Comparison of ENCODE assay signal across 3 cellular contexts in the genomic region with DNA sequence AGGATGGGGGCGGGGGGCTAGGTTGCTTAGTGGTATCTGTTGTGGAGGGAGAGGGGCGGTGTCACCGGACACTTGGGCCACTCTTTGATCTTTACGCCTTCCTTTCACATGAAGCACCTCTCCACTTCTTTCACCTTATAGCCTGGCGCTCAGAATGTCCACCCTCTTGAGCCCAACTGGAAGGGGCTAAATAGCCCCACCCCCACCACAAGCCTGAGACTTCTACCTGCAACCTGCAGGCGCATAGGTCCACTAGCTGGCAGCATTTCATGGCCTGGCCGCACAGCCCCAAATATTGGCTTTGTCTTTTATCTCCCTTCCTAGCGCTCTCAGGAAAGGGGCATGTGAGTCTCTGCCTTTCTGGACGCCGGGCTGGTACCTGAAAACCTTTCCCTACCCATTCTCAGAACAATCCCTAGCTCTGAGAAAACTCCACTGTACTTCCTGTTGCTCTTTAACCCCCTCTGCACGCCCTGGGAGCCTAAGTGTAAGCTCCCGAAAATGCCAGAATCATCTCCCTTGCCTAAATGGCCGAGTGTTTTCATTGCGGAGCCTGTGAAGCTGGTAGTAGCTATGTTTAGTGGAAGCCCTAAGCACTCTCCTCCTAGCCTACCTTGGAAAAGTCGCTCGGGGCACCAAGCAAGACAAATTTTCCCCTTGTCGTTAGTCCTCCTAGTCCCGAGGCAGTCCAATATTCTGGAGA.
TF ChIP-seq lines count a peak whose summit lies in the region.

No MANE protein-coding gene starts in this region.

TF ChIP-seq in liver, 16 proteins besides CTCF, POLR2A, EP300 and RAD21:
- TF ChIP-seq, protein P1, sequence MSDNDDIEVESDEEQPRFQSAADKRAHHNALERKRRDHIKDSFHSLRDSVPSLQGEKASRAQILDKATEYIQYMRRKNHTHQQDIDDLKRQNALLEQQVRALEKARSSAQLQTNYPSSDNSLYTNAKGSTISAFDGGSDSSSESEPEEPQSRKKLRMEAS (IDR thresholded peaks at IDR 0.05) = peak; percentile 5
- TF ChIP-seq YY1 (IDR thresholded peaks at IDR 0.05) (peak; percentile 52), FOXA1 (IDR thresholded peaks at IDR 0.05) (no peak)

TF ChIP-seq in HepG2, 621 proteins besides CTCF, POLR2A, EP300 and RAD21:
- TF ChIP-seq RXRB (CRISPR knock-in tag; IDR thresholded peaks at IDR 0.05; ENCODE audit: borderline replicate concordance) (no peak), ZBTB38 (CRISPR knock-in tag; IDR thresholded peaks at IDR 0.05) (no peak), ZNF30 (CRISPR knock-in tag; IDR thresholded peaks at IDR 0.05) (no peak), TGIF2 (CRISPR knock-in tag; IDR thresholded peaks at IDR 0.05) (no peak), KMT2B (CRISPR knock-in tag; IDR thresholded peaks at IDR 0.05) (no peak), ZNF282 (IDR thresholded peaks at IDR 0.05; ENCODE audit: partially characterized antibody) (no peak), ZNF34 (CRISPR knock-in tag; IDR thresholded peaks at IDR 0.05; ENCODE audit: borderline replicate concordance) (no peak), HNRNPUL1 (IDR thresholded peaks at IDR 0.05; ENCODE audit: low read depth, low read length) (no peak)
- TF ChIP-seq, protein P2, sequence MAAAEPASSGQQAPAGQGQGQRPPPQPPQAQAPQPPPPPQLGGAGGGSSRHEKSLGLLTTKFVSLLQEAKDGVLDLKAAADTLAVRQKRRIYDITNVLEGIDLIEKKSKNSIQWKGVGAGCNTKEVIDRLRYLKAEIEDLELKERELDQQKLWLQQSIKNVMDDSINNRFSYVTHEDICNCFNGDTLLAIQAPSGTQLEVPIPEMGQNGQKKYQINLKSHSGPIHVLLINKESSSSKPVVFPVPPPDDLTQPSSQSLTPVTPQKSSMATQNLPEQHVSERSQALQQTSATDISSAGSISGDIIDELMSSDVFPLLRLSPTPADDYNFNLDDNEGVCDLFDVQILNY (CRISPR knock-in tag; conservative IDR thresholded peaks at IDR 0.05) = no peak
- TF ChIP-seq, protein P3, sequence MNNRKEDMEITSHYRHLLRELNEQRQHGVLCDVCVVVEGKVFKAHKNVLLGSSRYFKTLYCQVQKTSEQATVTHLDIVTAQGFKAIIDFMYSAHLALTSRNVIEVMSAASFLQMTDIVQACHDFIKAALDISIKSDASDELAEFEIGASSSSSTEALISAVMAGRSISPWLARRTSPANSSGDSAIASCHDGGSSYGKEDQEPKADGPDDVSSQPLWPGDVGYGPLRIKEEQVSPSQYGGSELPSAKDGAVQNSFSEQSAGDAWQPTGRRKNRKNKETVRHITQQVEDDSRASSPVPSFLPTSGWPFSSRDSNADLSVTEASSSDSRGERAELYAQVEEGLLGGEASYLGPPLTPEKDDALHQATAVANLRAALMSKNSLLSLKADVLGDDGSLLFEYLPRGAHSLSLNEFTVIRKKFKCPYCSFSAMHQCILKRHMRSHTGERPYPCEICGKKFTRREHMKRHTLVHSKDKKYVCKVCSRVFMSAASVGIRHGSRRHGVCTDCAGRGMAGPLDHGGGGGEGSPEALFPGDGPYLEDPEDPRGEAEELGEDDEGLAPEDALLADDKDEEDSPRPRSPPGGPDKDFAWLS (CRISPR knock-in tag; IDR thresholded peaks at IDR 0.05; ENCODE audit: borderline replicate concordance) = no peak
- TF ChIP-seq, protein P4, sequence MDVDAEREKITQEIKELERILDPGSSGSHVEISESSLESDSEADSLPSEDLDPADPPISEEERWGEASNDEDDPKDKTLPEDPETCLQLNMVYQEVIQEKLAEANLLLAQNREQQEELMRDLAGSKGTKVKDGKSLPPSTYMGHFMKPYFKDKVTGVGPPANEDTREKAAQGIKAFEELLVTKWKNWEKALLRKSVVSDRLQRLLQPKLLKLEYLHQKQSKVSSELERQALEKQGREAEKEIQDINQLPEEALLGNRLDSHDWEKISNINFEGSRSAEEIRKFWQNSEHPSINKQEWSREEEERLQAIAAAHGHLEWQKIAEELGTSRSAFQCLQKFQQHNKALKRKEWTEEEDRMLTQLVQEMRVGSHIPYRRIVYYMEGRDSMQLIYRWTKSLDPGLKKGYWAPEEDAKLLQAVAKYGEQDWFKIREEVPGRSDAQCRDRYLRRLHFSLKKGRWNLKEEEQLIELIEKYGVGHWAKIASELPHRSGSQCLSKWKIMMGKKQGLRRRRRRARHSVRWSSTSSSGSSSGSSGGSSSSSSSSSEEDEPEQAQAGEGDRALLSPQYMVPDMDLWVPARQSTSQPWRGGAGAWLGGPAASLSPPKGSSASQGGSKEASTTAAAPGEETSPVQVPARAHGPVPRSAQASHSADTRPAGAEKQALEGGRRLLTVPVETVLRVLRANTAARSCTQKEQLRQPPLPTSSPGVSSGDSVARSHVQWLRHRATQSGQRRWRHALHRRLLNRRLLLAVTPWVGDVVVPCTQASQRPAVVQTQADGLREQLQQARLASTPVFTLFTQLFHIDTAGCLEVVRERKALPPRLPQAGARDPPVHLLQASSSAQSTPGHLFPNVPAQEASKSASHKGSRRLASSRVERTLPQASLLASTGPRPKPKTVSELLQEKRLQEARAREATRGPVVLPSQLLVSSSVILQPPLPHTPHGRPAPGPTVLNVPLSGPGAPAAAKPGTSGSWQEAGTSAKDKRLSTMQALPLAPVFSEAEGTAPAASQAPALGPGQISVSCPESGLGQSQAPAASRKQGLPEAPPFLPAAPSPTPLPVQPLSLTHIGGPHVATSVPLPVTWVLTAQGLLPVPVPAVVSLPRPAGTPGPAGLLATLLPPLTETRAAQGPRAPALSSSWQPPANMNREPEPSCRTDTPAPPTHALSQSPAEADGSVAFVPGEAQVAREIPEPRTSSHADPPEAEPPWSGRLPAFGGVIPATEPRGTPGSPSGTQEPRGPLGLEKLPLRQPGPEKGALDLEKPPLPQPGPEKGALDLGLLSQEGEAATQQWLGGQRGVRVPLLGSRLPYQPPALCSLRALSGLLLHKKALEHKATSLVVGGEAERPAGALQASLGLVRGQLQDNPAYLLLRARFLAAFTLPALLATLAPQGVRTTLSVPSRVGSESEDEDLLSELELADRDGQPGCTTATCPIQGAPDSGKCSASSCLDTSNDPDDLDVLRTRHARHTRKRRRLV (CRISPR knock-in tag; IDR thresholded peaks at IDR 0.05) = no peak

TF ChIP-seq in neural cell, 6 proteins besides CTCF, POLR2A, EP300 and RAD21:
- TF ChIP-seq POLR2AphosphoS5 (IDR thresholded peaks at IDR 0.05) (no peak), MXI1 (conservative IDR thresholded peaks at IDR 0.05; ENCODE audit: poor library complexity, severe bottlenecking) (no peak), TAF1 (IDR thresholded peaks at IDR 0.05; ENCODE audit: low read depth) (no peak), EZH2 (IDR thresholded peaks at IDR 0.05; ENCODE audit: borderline replicate concordance, insufficient read depth, low read length, poor library complexity, severe bottlenecking) (no peak), SMC3 (conservative IDR thresholded peaks at IDR 0.05; ENCODE audit: poor library complexity) (no peak)
- TF ChIP-seq, protein P5, sequence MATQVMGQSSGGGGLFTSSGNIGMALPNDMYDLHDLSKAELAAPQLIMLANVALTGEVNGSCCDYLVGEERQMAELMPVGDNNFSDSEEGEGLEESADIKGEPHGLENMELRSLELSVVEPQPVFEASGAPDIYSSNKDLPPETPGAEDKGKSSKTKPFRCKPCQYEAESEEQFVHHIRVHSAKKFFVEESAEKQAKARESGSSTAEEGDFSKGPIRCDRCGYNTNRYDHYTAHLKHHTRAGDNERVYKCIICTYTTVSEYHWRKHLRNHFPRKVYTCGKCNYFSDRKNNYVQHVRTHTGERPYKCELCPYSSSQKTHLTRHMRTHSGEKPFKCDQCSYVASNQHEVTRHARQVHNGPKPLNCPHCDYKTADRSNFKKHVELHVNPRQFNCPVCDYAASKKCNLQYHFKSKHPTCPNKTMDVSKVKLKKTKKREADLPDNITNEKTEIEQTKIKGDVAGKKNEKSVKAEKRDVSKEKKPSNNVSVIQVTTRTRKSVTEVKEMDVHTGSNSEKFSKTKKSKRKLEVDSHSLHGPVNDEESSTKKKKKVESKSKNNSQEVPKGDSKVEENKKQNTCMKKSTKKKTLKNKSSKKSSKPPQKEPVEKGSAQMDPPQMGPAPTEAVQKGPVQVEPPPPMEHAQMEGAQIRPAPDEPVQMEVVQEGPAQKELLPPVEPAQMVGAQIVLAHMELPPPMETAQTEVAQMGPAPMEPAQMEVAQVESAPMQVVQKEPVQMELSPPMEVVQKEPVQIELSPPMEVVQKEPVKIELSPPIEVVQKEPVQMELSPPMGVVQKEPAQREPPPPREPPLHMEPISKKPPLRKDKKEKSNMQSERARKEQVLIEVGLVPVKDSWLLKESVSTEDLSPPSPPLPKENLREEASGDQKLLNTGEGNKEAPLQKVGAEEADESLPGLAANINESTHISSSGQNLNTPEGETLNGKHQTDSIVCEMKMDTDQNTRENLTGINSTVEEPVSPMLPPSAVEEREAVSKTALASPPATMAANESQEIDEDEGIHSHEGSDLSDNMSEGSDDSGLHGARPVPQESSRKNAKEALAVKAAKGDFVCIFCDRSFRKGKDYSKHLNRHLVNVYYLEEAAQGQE (IDR thresholded peaks at IDR 0.05; ENCODE audit: borderline replicate concordance) = no peak
